10 cellular contexts compared by ENCODE assay signal in the genomic region with DNA sequence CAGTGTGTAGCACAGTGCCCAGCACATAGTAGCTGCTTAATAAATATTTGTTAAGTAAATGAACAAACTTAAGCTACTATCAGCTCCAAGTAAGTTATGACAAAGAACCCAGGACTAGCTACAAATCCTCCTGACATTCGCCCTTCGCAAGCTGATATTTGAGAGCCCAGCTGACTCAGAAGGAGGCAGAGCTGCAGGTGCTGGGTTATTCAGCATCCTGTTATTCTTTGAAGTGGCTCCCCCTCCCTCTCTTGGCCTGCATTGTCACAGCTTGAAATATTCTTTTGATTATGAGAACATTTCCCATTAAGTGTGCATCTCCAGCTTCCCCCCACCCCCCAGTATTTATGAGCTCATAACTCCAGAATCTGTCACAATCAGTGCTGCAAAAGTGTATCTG.
DNase-seq lines count a peak whose midpoint lies in the region; ATAC-seq and TF ChIP-seq lines count a peak whose summit lies in the region.
"Had no signal": no experiment of that assay in that cellular context is flagged by ENCODE, and none has a peak within 500 bp of the region (broad histone marks: within the 10 kb centered on the region; RNA-seq: fewer than 3 reads in every experiment).

No MANE protein-coding gene starts in this region.

- no peaks in the 10 kb centered on the region for H3K79me1 ChIP-seq in neuronal stem cell (ENCODE audit: low read depth, low read length)

- H3K4me3 ChIP-seq in MG63 (no peak overlapping the region), neuronal stem cell (ENCODE audit: low read length in 2 of 2) (no peak overlapping the region)
- H3K4me3 ChIP-seq: lung, testis had no signal

- H2BK15ac ChIP-seq in neuronal stem cell (ENCODE audit: low read length), result no peak overlapping the region

- no peaks in the 10 kb centered on the region for H3K4me1 ChIP-seq in foreskin keratinocyte
- H3K4me1 ChIP-seq in neuronal stem cell (ENCODE audit: control insufficient read depth in 2 of 2, insufficient read depth in 1 of 2, low read depth in 1 of 2, low read length in 2 of 2), result no peaks in the 10 kb centered on the region

- H3K4me2 ChIP-seq in neuronal stem cell (ENCODE audit: insufficient read depth, low read length, poor library complexity, severe bottlenecking), result no peak overlapping the region

- no peak overlapping the region for H4K91ac ChIP-seq in neuronal stem cell (ENCODE audit: low read depth, low read length, poor library complexity)

- H4K8ac ChIP-seq in neuronal stem cell (ENCODE audit: low read depth, low read length), result no peak overlapping the region

- no peaks in the 10 kb centered on the region for H3K27me3 ChIP-seq in MG63
- H3K27me3 ChIP-seq in foreskin keratinocyte, result peaks cover 25% of the 10 kb centered on the region
- H3K27me3 ChIP-seq in neuronal stem cell (ENCODE audit: control insufficient read depth in 3 of 3, insufficient read depth in 3 of 3, low read depth in 1 of 3, low read length in 3 of 3), result peaks cover 0 to 13% (median 0%) of the 10 kb centered on the region in 3 experiments
- H3K27me3 ChIP-seq: testis had no signal

- no peak overlapping the region for H3K14ac ChIP-seq in neuronal stem cell (ENCODE audit: low read length)

- no peak overlapping the region for H2BK120ac ChIP-seq in neuronal stem cell (ENCODE audit: low read depth, low read length)

- H3K36me3 ChIP-seq in MG63 (no peaks in the 10 kb centered on the region), neuronal stem cell (replicated peaks in 1 of 2; ENCODE audit: control insufficient read depth in 2 of 2, insufficient read depth in 2 of 2, low read length in 2 of 2) (no peaks in the 10 kb centered on the region)

- no peak overlapping the region for H2BK12ac ChIP-seq in neuronal stem cell (ENCODE audit: low read length)

- peak; percentile 78 for ATAC-seq in foreskin keratinocyte
- ATAC-seq in HG03432 (IDR thresholded peaks at IDR 0.05; ENCODE audit: unreplicated experiment), result no peak

- H2AK5ac ChIP-seq in neuronal stem cell (ENCODE audit: low read depth, low read length), result no peak overlapping the region

- DNase-seq in AG09319 (ENCODE audit: extremely low read depth, low read depth) (no peak), MG63 (peak; percentile 46), foreskin keratinocyte (peak; percentile 59 to 75), UCSD-AML1 (lab: John Stamatoyannopoulos, UW; ENCODE audit: unreplicated experiment) (no peak), neuronal stem cell (ENCODE audit: low spot score) (no peak), CD1c-positive myeloid dendritic cell (ENCODE audit: extremely low spot score) (no peak)
- peak; percentile 25 to 27 for DNase-seq in activated CD4-positive, alpha-beta T cell treated with anti-CD3 and anti-CD28 coated beads, Interleukin-2, amount 50 U/mL, for 48 hours
- DNase-seq: testis had no signal

- H3K27ac ChIP-seq in foreskin keratinocyte (no peak overlapping the region), neuronal stem cell (replicated peaks; ENCODE audit: low read length) (no peak overlapping the region)
- H3K27ac ChIP-seq: testis had no signal

- H3K9me3 ChIP-seq in MG63 (no peaks in the 10 kb centered on the region), neuronal stem cell (replicated peaks in 1 of 2; ENCODE audit: control insufficient read depth in 2 of 2, insufficient read depth in 1 of 2, low read depth in 1 of 2, low read length in 2 of 2) (no peaks in the 10 kb centered on the region)
- H3K9me3 ChIP-seq: testis had no signal

- H3K18ac ChIP-seq in neuronal stem cell (ENCODE audit: low read length), result no peak overlapping the region

- H2AFZ ChIP-seq in neuronal stem cell (ENCODE audit: low read length), result no peak overlapping the region

- H3K23ac ChIP-seq in neuronal stem cell (ENCODE audit: low read depth, low read length, poor library complexity), result no peak overlapping the region

- no peak overlapping the region for H3K4ac ChIP-seq in neuronal stem cell (ENCODE audit: low read length)

- no CpG with 5 or more reads among the region's 2 CpGs for WGBS in neuronal stem cell (ENCODE audit: extremely low coverage in 2 of 2, insufficient read length in 2 of 2, insufficient replicate concordance in 1 of 2), 2 donors

- peak; percentile 2 for TF ChIP-seq CTCF in AG09319 (IDR thresholded peaks at IDR 0.05; ENCODE audit: low read depth, low read length)
- TF ChIP-seq CTCF in foreskin keratinocyte (conservative IDR thresholded peaks at IDR 0.05), result peak; percentile 46

- no peak overlapping the region for H3K9ac ChIP-seq in neuronal stem cell (ENCODE audit: low read depth, low read length, poor library complexity)

- no peak overlapping the region for H2BK5ac ChIP-seq in neuronal stem cell (ENCODE audit: low read length)

Comparison
In these comparisons a context has a peak if more than half of its experiments do, and no peak if none do; other contexts are left out.
1. DNase-seq: peak in MG63 (single experiment), activated CD4-positive, alpha-beta T cell treated with anti-CD3 and anti-CD28 coated beads, Interleukin-2, amount 50 U/mL, for 48 hours (2 of 2) and foreskin keratinocyte (2 of 2); none in AG09319 (single experiment), UCSD-AML1 (single experiment), neuronal stem cell (single experiment) and CD1c-positive myeloid dendritic cell (single experiment).